8 cellular contexts compared by ENCODE assay signal in the genomic region with DNA sequence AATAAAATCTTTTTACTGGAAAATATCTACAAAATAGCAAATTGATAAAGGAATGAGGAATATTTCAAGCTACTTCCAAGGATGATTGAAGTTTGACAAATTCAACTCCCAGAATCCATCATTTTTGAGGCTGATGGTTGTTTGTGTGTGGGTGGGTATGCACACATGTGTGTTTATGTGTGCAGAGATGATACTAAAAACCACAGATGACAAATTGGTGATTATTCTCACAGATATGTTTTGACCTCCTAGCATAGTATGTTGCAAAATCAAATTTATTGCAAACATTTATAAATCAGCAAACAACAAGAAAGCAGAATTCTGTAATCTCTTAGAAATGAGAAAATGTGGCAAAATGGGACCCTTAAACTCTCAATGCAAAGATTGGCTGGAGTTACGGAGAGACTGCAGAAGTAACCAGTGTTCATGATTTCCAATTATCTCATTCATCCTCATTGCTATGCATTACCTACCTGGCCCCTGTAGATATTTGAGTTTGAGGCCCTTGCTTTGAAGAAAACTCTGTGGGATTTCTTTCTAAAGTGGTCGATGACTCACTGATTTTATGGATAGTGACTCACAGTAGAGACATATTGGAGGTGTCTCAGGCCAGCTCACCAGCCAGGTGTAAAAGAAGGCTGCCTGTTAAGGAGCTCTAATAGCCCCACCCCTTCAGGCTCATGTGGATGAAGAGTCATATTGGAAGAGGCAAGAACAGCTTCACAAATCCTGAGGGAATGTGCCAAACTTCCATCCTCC. TPM values are rescaled to one million over a fixed set of nuclear protein-coding genes. Genes with fewer than 3 reads are reported as not detected.
DNase-seq lines count a peak whose midpoint lies in the region; ATAC-seq, FAIRE-seq and TF ChIP-seq lines count a peak whose summit lies in the region.

No MANE protein-coding gene starts in this region.

- H3K27me3 Mint-ChIP-seq in natural killer cell treated with Interleukin-12 subunit alpha and Interleukin-12 subunit beta and Interleukin-15 and Interleukin-18, amount 100 ng/mL, for 72 hours, result peaks cover 3 to 18% of the 10 kb centered on the region in 2 donors
- peaks cover 0 to 1% of the 10 kb centered on the region in 2 donors for H3K27me3 Mint-ChIP-seq in natural killer cell (ENCODE audit: low read depth in 2 of 2)
- H3K27me3 Mint-ChIP-seq in activated T-helper 17 cell treated with anti-CD3 and anti-CD28 coated beads, Interleukin-2, amount 50 U/mL, for 72 hours, result no peaks in the 10 kb centered on the region

- no peak for TF ChIP-seq CTCF in natural killer cell (IDR thresholded peaks at IDR 0.05)
- no peak for TF ChIP-seq CTCF in lung (IDR thresholded peaks at IDR 0.05; ENCODE audit: control extremely low read depth, extremely low read depth)
- TF ChIP-seq CTCF in spleen (IDR thresholded peaks at IDR 0.05 in 8 of 11, conservative IDR thresholded peaks at IDR 0.05 in 3 of 11), result no peak

- peak overlapping the region in 1 of 2 donors; percentile 60 for H3K27ac ChIP-seq in lung (ENCODE audit: low read depth in 1 of 2, low read length in 1 of 2)
- no peak overlapping the region for H3K27ac ChIP-seq in spleen

- H3K27ac Mint-ChIP-seq in natural killer cell treated with Interleukin-12 subunit alpha and Interleukin-12 subunit beta and Interleukin-15 and Interleukin-18, amount 100 ng/mL, for 72 hours, result no peak overlapping the region
- no peak overlapping the region for H3K27ac Mint-ChIP-seq in natural killer cell
- H3K27ac Mint-ChIP-seq in activated T-helper 17 cell treated with anti-CD3 and anti-CD28 coated beads, Interleukin-2, amount 50 U/mL, for 72 hours, result peak overlapping the region; percentile 73

- no peaks in the 10 kb centered on the region for H3K27me3 ChIP-seq in lung (ENCODE audit: control insufficient read depth, insufficient read depth)
- H3K27me3 ChIP-seq in spleen (replicated peaks in 1 of 7), result peaks cover 0 to 7% (median 0%) of the 10 kb centered on the region in 7 donors

- H3K36me3 ChIP-seq in lung (ENCODE audit: control insufficient read depth in 2 of 2, insufficient read depth in 2 of 2, low read length in 2 of 2), result no peaks in the 10 kb centered on the region
- H3K36me3 ChIP-seq in spleen, result no peaks in the 10 kb centered on the region

- no peaks in the 10 kb centered on the region for H3K36me3 Mint-ChIP-seq in natural killer cell treated with Interleukin-12 subunit alpha and Interleukin-12 subunit beta and Interleukin-15 and Interleukin-18, amount 100 ng/mL, for 72 hours
- H3K36me3 Mint-ChIP-seq in natural killer cell, result no peaks in the 10 kb centered on the region
- no peaks in the 10 kb centered on the region for H3K36me3 Mint-ChIP-seq in activated T-helper 17 cell treated with anti-CD3 and anti-CD28 coated beads, Interleukin-2, amount 50 U/mL, for 72 hours (ENCODE audit: low read depth)

- peaks cover 11 to 15% of the 10 kb centered on the region in 2 donors for H3K4me1 Mint-ChIP-seq in natural killer cell treated with Interleukin-12 subunit alpha and Interleukin-12 subunit beta and Interleukin-15 and Interleukin-18, amount 100 ng/mL, for 72 hours (ENCODE audit: low read depth in 2 of 2)
- H3K4me1 Mint-ChIP-seq in natural killer cell, result no peaks in the 10 kb centered on the region
- H3K4me1 Mint-ChIP-seq in activated T-helper 17 cell treated with anti-CD3 and anti-CD28 coated beads, Interleukin-2, amount 50 U/mL, for 72 hours, result peaks cover 25% of the 10 kb centered on the region

- no peak overlapping the region for H3K4me3 Mint-ChIP-seq in natural killer cell treated with Interleukin-12 subunit alpha and Interleukin-12 subunit beta and Interleukin-15 and Interleukin-18, amount 100 ng/mL, for 72 hours
- no peak overlapping the region for H3K4me3 Mint-ChIP-seq in natural killer cell
- peak overlapping the region; percentile 56 for H3K4me3 Mint-ChIP-seq in activated T-helper 17 cell treated with anti-CD3 and anti-CD28 coated beads, Interleukin-2, amount 50 U/mL, for 72 hours

- H3K4me3 ChIP-seq in lung (no peak overlapping the region), spleen (no peak overlapping the region)

- intact Hi-C loops in natural killer cell (cut with micrococcal nuclease) (no loop called here), spleen (cut with DNase I; ENCODE audit: low total_unique reads) (no loop called here)

- no peak for FAIRE-seq in GM12892 (lab: Jason Lieb, UNC)

- peaks cover 10 to 11% of the 10 kb centered on the region in 2 donors for H3K4me1 ChIP-seq in lung (ENCODE audit: control insufficient read depth in 2 of 2, insufficient read depth in 2 of 2, low read length in 2 of 2)
- peaks cover 0 to 15% (median 5%) of the 10 kb centered on the region in 6 donors for H3K4me1 ChIP-seq in spleen

- H3K9me3 Mint-ChIP-seq in natural killer cell treated with Interleukin-12 subunit alpha and Interleukin-12 subunit beta and Interleukin-15 and Interleukin-18, amount 100 ng/mL, for 72 hours, result no peaks in the 10 kb centered on the region
- no peaks in the 10 kb centered on the region for H3K9me3 Mint-ChIP-seq in natural killer cell
- H3K9me3 Mint-ChIP-seq in activated T-helper 17 cell treated with anti-CD3 and anti-CD28 coated beads, Interleukin-2, amount 50 U/mL, for 72 hours, result no peaks in the 10 kb centered on the region

- TF ChIP-seq POLR2A in spleen (IDR thresholded peaks at IDR 0.05) (no peak), GM12892 (IDR thresholded peaks at IDR 0.05; ENCODE audit: low read depth, low read length) (no peak)

- H3K9me3 ChIP-seq in lung (ENCODE audit: control insufficient read depth in 2 of 2, insufficient read depth in 1 of 2, low read length in 1 of 2) (no peaks in the 10 kb centered on the region), spleen (no peaks in the 10 kb centered on the region)

- ATAC-seq in natural killer cell treated with Interleukin-12 subunit alpha and Interleukin-12 subunit beta and Interleukin-15 and Interleukin-18, amount 100 ng/mL, for 72 hours, result peak; percentile 45 to 62
- no peak for ATAC-seq in natural killer cell
- ATAC-seq in activated T-helper 17 cell treated with anti-CD3 and anti-CD28 coated beads, Interleukin-2, amount 50 U/mL, for 72 hours (replicated peaks), result peak; percentile 86
- peak; percentile 79 for ATAC-seq in lung (ENCODE audit: insufficient read depth, low FRiP score)
- no peak for ATAC-seq in HG03025 (IDR thresholded peaks at IDR 0.05; ENCODE audit: low FRiP score, unreplicated experiment)
- no peak for ATAC-seq in GM21619 (IDR thresholded peaks at IDR 0.05; ENCODE audit: unreplicated experiment)

- DNase-seq in natural killer cell treated with Interleukin-12 subunit alpha and Interleukin-12 subunit beta and Interleukin-15 and Interleukin-18, amount 100 ng/mL, for 72 hours (ENCODE audit: low spot score), result no peak
- DNase-seq in natural killer cell (no peak), lung (ENCODE audit: low spot score) (no peak), spleen (no peak), GM12892 (ENCODE audit: insufficient read length) (no peak)

- 82 to 97% methylated on average over 2 of the region's 2 CpGs for WGBS in lung, 2 donors
- WGBS in spleen, 5 donors, result 82 to 92% (median 88%) methylated on average over 2 of the region's 2 CpGs

RNA-seq across cellular contexts. Expression of a gene that starts 44.6 kb away (rescaled TPM):
- not detected for total RNA-seq in natural killer cell treated with Interleukin-12 subunit alpha and Interleukin-12 subunit beta and Interleukin-15 and Interleukin-18, amount 100 ng/mL, for 72 hours
- not detected for total RNA-seq in natural killer cell
- total RNA-seq in activated T-helper 17 cell treated with anti-CD3 and anti-CD28 coated beads, Interleukin-2, amount 50 U/mL, for 72 hours, result under 1 TPM; 0.32 to 0.41 TPM
- total RNA-seq in lung, result under 1 TPM; 0.21 to 0.82 TPM
- under 1 TPM in 1 of 2 donors, not detected in 1; 0.10 TPM for polyA plus RNA-seq in lung
- not detected for total RNA-seq in spleen
- under 1 TPM in 2 of 3 donors, not detected in 1; 0.04 to 0.16 TPM for polyA plus RNA-seq in spleen
- polyA plus RNA-seq in GM12892 (2012; ENCODE audit: missing spikeins), result not detected

Comparison
In these comparisons a context has a peak if more than half of its experiments do, and no peak if none do; other contexts are left out.
1. ATAC-seq: peak in natural killer cell treated with Interleukin-12 subunit alpha and Interleukin-12 subunit beta and Interleukin-15 and Interleukin-18, amount 100 ng/mL, for 72 hours (2 of 2), activated T-helper 17 cell treated with anti-CD3 and anti-CD28 coated beads, Interleukin-2, amount 50 U/mL, for 72 hours (single experiment) and lung (single experiment); none in natural killer cell (0 of 3), HG03025 (single experiment) and GM21619 (single experiment).